15 cellular contexts compared by ENCODE assay signal in genomic region chr14:89190779-89191513, GRCh38.
DNase-seq lines count a peak whose midpoint lies in the region; ATAC-seq, FAIRE-seq and TF ChIP-seq lines count a peak whose summit lies in the region.
"Had no signal": no experiment of that assay in that cellular context is flagged by ENCODE, and none has a peak within 500 bp of the region (broad histone marks: within the 10 kb centered on the region; RNA-seq: fewer than 3 reads in every experiment).

No MANE protein-coding gene starts in this region.

- H3K4me1 ChIP-seq in GM23338 (ENCODE audit: insufficient read depth) (no peaks in the 10 kb centered on the region), K562 (replicated peaks in 1 of 2; ENCODE audit: control insufficient read depth in 2 of 2, insufficient read depth in 2 of 2, low read length in 2 of 2) (peaks cover 0 to 3% of the 10 kb centered on the region in 2 experiments; a peak in 3 of 5 replicates), neural progenitor cell (peaks cover 12% of the 10 kb centered on the region), colonic mucosa (no peaks in the 10 kb centered on the region)

- H3K4me2 ChIP-seq in GM23338 (no peak overlapping the region), K562 (ENCODE audit: insufficient read depth, low read length) (no peak overlapping the region), neural progenitor cell (no peak overlapping the region)

- no peak for TF ChIP-seq RAD21 in K562 (CRISPR knock-in tag; conservative IDR thresholded peaks at IDR 0.05 in 1 of 2, IDR thresholded peaks at IDR 0.05 in 1 of 2)

- CTCF ChIA-PET in K562 (lab: Yijun Ruan, JAX; ENCODE audit: low intra/inter-chr PET ratio), result no interaction called here

- peaks cover 6% of the 10 kb centered on the region for H3K27me3 Mint-ChIP-seq in GM23338 (ENCODE audit: insufficient read depth, low read depth, poor library complexity)
- peaks cover 4% of the 10 kb centered on the region for H3K27me3 Mint-ChIP-seq in neural progenitor cell (ENCODE audit: insufficient read depth, low read depth)
- peaks cover 6% of the 10 kb centered on the region; the same call in 1 of the 2 replicates for H3K27me3 Mint-ChIP-seq in HFFc6 (ENCODE audit: insufficient read depth)
- H3K27me3 Mint-ChIP-seq: CD8-positive, alpha-beta memory T cell had no signal

- no peak overlapping the region for H3K27ac Mint-ChIP-seq in GM23338
- H3K27ac Mint-ChIP-seq in neural progenitor cell, result peak overlapping the region; percentile 65
- H3K27ac Mint-ChIP-seq in HFFc6, result no peak overlapping the region; the same call in 1 of the 2 replicates
- H3K27ac Mint-ChIP-seq: T-helper 1 cell treated with Interleukin-12 subunit alpha and Interleukin-12 subunit beta and Interleukin-4 antibody, amounts not matched to agents 30 μg/mL and 1 μg/mL, for 36 hours had no signal

- H3K9me1 ChIP-seq in K562 (ENCODE audit: control insufficient read depth, insufficient read depth, low read length), result no peaks in the 10 kb centered on the region

- POLR2A ChIA-PET in K562 (lab: Yijun Ruan, JAX), result interaction anchor here (0.6 kb wide), 1 partner anchor 21 kb away, joined by 3 read pairs; no protein-coding TSS in a partner anchor

- H3F3A ChIP-seq in GM23338 (replicated peaks; ENCODE audit: low read depth) (0 out of 2 replicates have a peak, but pooled peaks cover 3% of the 10 kb centered on the region), neural progenitor cell (ENCODE audit: low read depth) (peaks cover 12% of the 10 kb centered on the region)

- 0 out of 2 replicates have a peak, but pooled peaks cover 5% of the 10 kb centered on the region for H3K9me2 ChIP-seq in GM23338 (ENCODE audit: insufficient read depth)

- WGBS in K562 (ENCODE audit: insufficient coverage, low coverage, missing lambda C conversion rate), result 33% methylated on average over 10 of the region's 10 CpGs

- BruUV-seq in K562 (replicated peaks; lab: Mats Ljungman, UMichigan), result no TSS peak

- no peak overlapping the region for H3K4me3 ChIP-seq in GM23338
- H3K4me3 ChIP-seq in K562, result no peak overlapping the region
- H3K4me3 ChIP-seq in neural progenitor cell, result no peak overlapping the region
- no peak overlapping the region for H3K4me3 ChIP-seq in coronary artery
- no peak overlapping the region for H3K4me3 ChIP-seq in colonic mucosa
- H3K4me3 ChIP-seq: adrenal gland, stomach had no signal

- H3K4me3 Mint-ChIP-seq in GM23338, result no peak overlapping the region
- H3K4me3 Mint-ChIP-seq in neural progenitor cell, result peak overlapping the region; percentile 49
- no peak overlapping the region for H3K4me3 Mint-ChIP-seq in HFFc6
- H3K4me3 Mint-ChIP-seq: CD8-positive, alpha-beta memory T cell; T-helper 1 cell treated with Interleukin-12 subunit alpha and Interleukin-12 subunit beta and Interleukin-4 antibody, amounts not matched to agents 30 μg/mL and 1 μg/mL, for 36 hours had no signal

- H4K20me1 ChIP-seq in GM23338 (replicated peaks; ENCODE audit: insufficient read depth), result peaks cover 16% of the 10 kb centered on the region; the same call in 1 of the 2 replicates
- no peaks in the 10 kb centered on the region for H4K20me1 ChIP-seq in K562 (replicated peaks; ENCODE audit: control insufficient read depth, insufficient read depth, low read length)
- H4K20me1 ChIP-seq in neural progenitor cell (ENCODE audit: low read depth), result peaks cover 22% of the 10 kb centered on the region

- DNase-seq in GM23338 (ENCODE audit: low spot score) (peak; percentile 74), NCI-H2171 treated with DMSO at 0.1 percent for 48 hours (lab: John Stamatoyannopoulos, UW) (peak; percentile 69), K562 (ENCODE audit: extremely low read depth in 1 of 4, low spot score in 3 of 4) (no peak), neural progenitor cell (ENCODE audit: low spot score) (peak; percentile 59), HFFc6 (no peak), coronary artery (ENCODE audit: low spot score) (no peak), colonic mucosa (no peak)
- DNase-seq: CD8-positive, alpha-beta memory T cell; NK-92 treated with Interleukin-12 subunit alpha and Interleukin-12 subunit beta, amount 100 ng/mL, for 24 hours; stimulated activated CD4-positive, alpha-beta T cell treated with anti-CD3 and anti-CD28 coated beads, Interleukin-1b, Interleukin-23, amount 100 ng/mL, for 48 hours; stomach had no signal

- ATAC-seq in GM23338 (peak; percentile 57), K562 (no peak), GM18498 (IDR thresholded peaks at IDR 0.05; ENCODE audit: unreplicated experiment) (no peak)

- H3K79me2 ChIP-seq in GM23338 (replicated peaks; ENCODE audit: insufficient read depth) (peaks cover 58% of the 10 kb centered on the region), K562 (ENCODE audit: control insufficient read depth, insufficient read depth, low read length) (no peaks in the 10 kb centered on the region), neural progenitor cell (ENCODE audit: low read depth) (no peaks in the 10 kb centered on the region)

- no peak for TF ChIP-seq EP300 in K562 (IDR thresholded peaks at IDR 0.05; ENCODE audit: low read length)

- H3K27me3 ChIP-seq in GM23338 (ENCODE audit: insufficient read depth), result no peaks in the 10 kb centered on the region
- no peaks in the 10 kb centered on the region; a peak in 1 of 5 replicates for H3K27me3 ChIP-seq in K562 (ENCODE audit: control insufficient read depth in 2 of 2, insufficient read depth in 2 of 2, low read length in 2 of 2)
- no peaks in the 10 kb centered on the region for H3K27me3 ChIP-seq in neural progenitor cell
- H3K27me3 ChIP-seq in colonic mucosa, result no peaks in the 10 kb centered on the region
- H3K27me3 ChIP-seq: adrenal gland, stomach had no signal

- H2AFZ ChIP-seq in GM23338 (no peak overlapping the region), K562 (ENCODE audit: low read depth, low read length) (no peak overlapping the region), neural progenitor cell (replicated peaks) (no peak overlapping the region)

- no peak for FAIRE-seq in K562 (lab: Jason Lieb, UNC)
- FAIRE-seq: GM12891 had no signal

- H3K9ac ChIP-seq in K562 (ENCODE audit: insufficient read depth in 1 of 2, low read depth in 2 of 2, low read length in 2 of 2), result no peak overlapping the region
- H3K9ac ChIP-seq in neural progenitor cell, result no peak overlapping the region
- H3K9ac ChIP-seq in colonic mucosa (ENCODE audit: low read depth in 2 of 2, low read length in 2 of 2), result no peak overlapping the region

- H3K27ac ChIP-seq in GM23338 (ENCODE audit: low read depth) (no peak overlapping the region), K562 (ENCODE audit: extremely low read depth, low read depth, low read length) (no peak overlapping the region), neural progenitor cell (no peak overlapping the region), coronary artery (no peak overlapping the region), colonic mucosa (no peak overlapping the region)
- H3K27ac ChIP-seq: adrenal gland, stomach had no signal

- no peak for TF ChIP-seq POLR2A in K562 (conservative IDR thresholded peaks at IDR 0.05)

- no peaks in the 10 kb centered on the region for H3K9me3 ChIP-seq in K562 (replicated peaks; ENCODE audit: control insufficient read depth, insufficient read depth, low read depth, low read length)
- H3K9me3 ChIP-seq in neural progenitor cell (ENCODE audit: low read depth), result no peaks in the 10 kb centered on the region
- no peaks in the 10 kb centered on the region for H3K9me3 ChIP-seq in colonic mucosa
- H3K9me3 ChIP-seq: adrenal gland, stomach had no signal

- no peaks in the 10 kb centered on the region for H3K9me3 Mint-ChIP-seq in GM23338
- peaks cover 9% of the 10 kb centered on the region for H3K9me3 Mint-ChIP-seq in neural progenitor cell
- H3K9me3 Mint-ChIP-seq in HFFc6, result no peaks in the 10 kb centered on the region
- H3K9me3 Mint-ChIP-seq: CD8-positive, alpha-beta memory T cell; T-helper 1 cell treated with Interleukin-12 subunit alpha and Interleukin-12 subunit beta and Interleukin-4 antibody, amounts not matched to agents 30 μg/mL and 1 μg/mL, for 36 hours had no signal

- in situ Hi-C loops in K562 (cut with MboI), result no loop called here

- TF ChIP-seq CTCF in GM23338 (conservative IDR thresholded peaks at IDR 0.05; ENCODE audit: low read depth in 2 of 2) (no peak), K562 (IDR thresholded peaks at IDR 0.05 in 2 of 3, conservative IDR thresholded peaks at IDR 0.05 in 1 of 3; ENCODE audit: insufficient read depth in 2 of 3, low read depth in 1 of 3, low read length in 3 of 3) (no peak), neural progenitor cell (IDR thresholded peaks at IDR 0.05) (no peak), HFFc6 (IDR thresholded peaks at IDR 0.05) (no peak), coronary artery (IDR thresholded peaks at IDR 0.05) (no peak), colonic mucosa (IDR thresholded peaks at IDR 0.05) (no peak)

- intact Hi-C loops in K562 (cut with micrococcal nuclease), result no loop called here
- intact Hi-C loops in colonic mucosa (cut with DNase I), result no loop called here

- H3K36me3 ChIP-seq in GM23338 (ENCODE audit: insufficient read depth) (peaks cover 5% of the 10 kb centered on the region), K562 (ENCODE audit: control insufficient read depth, insufficient read depth, low read length) (no peaks in the 10 kb centered on the region), neural progenitor cell (no peaks in the 10 kb centered on the region), colonic mucosa (no peaks in the 10 kb centered on the region)
- H3K36me3 ChIP-seq: adrenal gland had no signal

- H3K4me1 Mint-ChIP-seq in GM23338 (peaks cover 22% of the 10 kb centered on the region), neural progenitor cell (peaks cover 24% of the 10 kb centered on the region), HFFc6 (ENCODE audit: low read depth) (peaks cover 12% of the 10 kb centered on the region)

- peaks cover 41% of the 10 kb centered on the region for H3K36me3 Mint-ChIP-seq in GM23338 (ENCODE audit: low read depth)
- peaks cover 10% of the 10 kb centered on the region for H3K36me3 Mint-ChIP-seq in neural progenitor cell
- 0 out of 2 replicates have a peak, but pooled peaks cover 4% of the 10 kb centered on the region for H3K36me3 Mint-ChIP-seq in HFFc6 (ENCODE audit: low read depth)

TF ChIP-seq in GM23338, 12 proteins besides CTCF, POLR2A, EP300 and RAD21 (continues in another document):
- TF ChIP-seq NANOG (IDR thresholded peaks at IDR 0.05; ENCODE audit: borderline replicate concordance) (no peak), ZNF331 (CRISPR knock-in tag; IDR thresholded peaks at IDR 0.05; ENCODE audit: low read depth) (no peak), CREB1 (CRISPR knock-in tag; IDR thresholded peaks at IDR 0.05; ENCODE audit: low read depth) (no peak), STAT1 (IDR thresholded peaks at IDR 0.05; ENCODE audit: unreplicated experiment) (no peak), JUNB (IDR thresholded peaks at IDR 0.05; ENCODE audit: unreplicated experiment) (no peak)

TF ChIP-seq in K562, 482 proteins besides CTCF, POLR2A, EP300 and RAD21:
- no peak for TF ChIP-seq ZFX (CRISPR knock-in tag; IDR thresholded peaks at IDR 0.05)
- no peak for TF ChIP-seq ZNF79 (CRISPR knock-in tag; IDR thresholded peaks at IDR 0.05; ENCODE audit: low read depth)
- TF ChIP-seq RFX1 (IDR thresholded peaks at IDR 0.05), result peak; percentile 77
- no peak for TF ChIP-seq ZNF551 (CRISPR knock-in tag; IDR thresholded peaks at IDR 0.05)

Comparison
In these comparisons a context has a peak if more than half of its experiments do, and no peak if none do; other contexts are left out.
1. DNase-seq: peak in GM23338 (single experiment), NCI-H2171 treated with DMSO at 0.1 percent for 48 hours (single experiment) and neural progenitor cell (single experiment); none in K562 (0 of 4), HFFc6 (single experiment), coronary artery (single experiment) and colonic mucosa (single experiment).